ENCODE assay signal across 16 cellular contexts in the genomic region with DNA sequence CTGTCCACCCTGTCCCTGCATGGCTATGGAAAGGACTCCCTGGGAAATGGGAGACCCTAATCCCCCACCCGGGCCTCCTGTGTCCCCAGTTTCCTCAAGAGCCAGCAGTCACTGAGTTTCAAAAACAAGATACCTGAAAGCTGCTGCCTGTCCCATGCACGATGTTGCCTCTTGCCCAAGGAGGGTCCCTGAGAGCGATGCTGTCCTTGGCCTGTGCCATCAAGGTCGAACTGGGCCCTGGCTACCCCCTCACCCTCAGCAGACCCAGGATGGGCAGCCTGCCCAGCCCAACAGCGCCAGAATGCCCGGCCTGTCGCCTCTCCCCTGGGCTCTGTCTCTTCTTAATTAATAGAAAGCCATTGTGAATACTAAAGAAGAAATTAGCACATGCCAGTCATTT.
DNase-seq lines count a peak whose midpoint lies in the region; ATAC-seq and TF ChIP-seq lines count a peak whose summit lies in the region.
"Had no signal": no experiment of that assay in that cellular context is flagged by ENCODE, and none has a peak within 500 bp of the region (broad histone marks: within the 10 kb centered on the region; RNA-seq: fewer than 3 reads in every experiment).

No MANE protein-coding gene starts in this region.

- H3K9me3 Mint-ChIP-seq in chondrocyte (ENCODE audit: low read depth): no peaks in the 10 kb centered on the region
- no peaks in the 10 kb centered on the region for H3K9me3 Mint-ChIP-seq in CD8-positive, alpha-beta T cell
- H3K9me3 Mint-ChIP-seq: CD4-positive, alpha-beta T cell; HFFc6 had no signal

- POLR2A ChIA-PET in CD8-positive, alpha-beta T cell (lab: Charles Lee): no interaction called here

- H4K5ac ChIP-seq in mesendoderm (ENCODE audit: low read length): no peak overlapping the region

- ATAC-seq in left ventricle myocardium superior: peak; percentile 21
- ATAC-seq in CD8-positive, alpha-beta T cell: no peak
- ATAC-seq: HCT116, K562 had no signal

- H4K8ac ChIP-seq in mesendoderm (ENCODE audit: low read depth, low read length): no peak overlapping the region

- intact Hi-C loops in left ventricle myocardium superior (cut with micrococcal nuclease): no loop called here
- intact Hi-C loops in left ventricle myocardium inferior (cut with micrococcal nuclease): no loop called here
- intact Hi-C loops in spleen (cut with DNase I; ENCODE audit: low total_unique reads): no loop called here
- intact Hi-C loops in CD8-positive, alpha-beta T cell (cut with DNase I, micrococcal nuclease): no loop called here

- 62 to 76% (median 66%) methylated on average over 4 to 7 of the region's 7 CpGs for WGBS in spleen, 5 donors
- no CpG with 5 or more reads among the region's 7 CpGs for WGBS in mesendoderm (ENCODE audit: extremely low coverage, insufficient coverage, low lambda C conversion rate)

- H3K4me1 ChIP-seq in left ventricle myocardium inferior (no peaks in the 10 kb centered on the region), spleen (no peaks in the 10 kb centered on the region), mesendoderm (ENCODE audit: control insufficient read depth, low read depth, low read length) (no peaks in the 10 kb centered on the region)
- no peaks in the 10 kb centered on the region for H3K4me1 ChIP-seq in CD8-positive, alpha-beta T cell (ENCODE audit: insufficient read depth, low read length)

- H3K36me3 ChIP-seq in left ventricle myocardium inferior (no peaks in the 10 kb centered on the region), spleen (no peaks in the 10 kb centered on the region), mesendoderm (ENCODE audit: control insufficient read depth, insufficient read depth, low read length) (no peaks in the 10 kb centered on the region)
- no peaks in the 10 kb centered on the region for H3K36me3 ChIP-seq in CD8-positive, alpha-beta T cell (ENCODE audit: insufficient read depth, low read length)

- no peak overlapping the region for H3K56ac ChIP-seq in mesendoderm (ENCODE audit: low read length)

- H3K4me2 ChIP-seq in mesendoderm (ENCODE audit: low read length): no peak overlapping the region

- H3K27ac ChIP-seq in left ventricle myocardium inferior (replicated peaks): no peak overlapping the region
- H3K27ac ChIP-seq in spleen: no peak overlapping the region
- H3K27ac ChIP-seq in CD8-positive, alpha-beta T cell (ENCODE audit: low read depth, low read length): no peak overlapping the region
- H3K27ac ChIP-seq in mesendoderm (ENCODE audit: low read depth, low read length): no peak overlapping the region
- H3K27ac ChIP-seq: C4-2B, HL-60 had no signal

- no peak overlapping the region for H3K4me3 Mint-ChIP-seq in chondrocyte (ENCODE audit: unreplicated experiment)
- H3K4me3 Mint-ChIP-seq in CD8-positive, alpha-beta T cell: no peak overlapping the region
- H3K4me3 Mint-ChIP-seq: CD4-positive, alpha-beta T cell; HFFc6 had no signal

- CTCF ChIA-PET in CD8-positive, alpha-beta T cell (lab: Charles Lee): no interaction called here

- H3K9ac ChIP-seq in mesendoderm (ENCODE audit: low read length): no peak overlapping the region

- no peak for DNase-seq in left ventricle myocardium superior
- no peak for DNase-seq in left ventricle myocardium inferior
- DNase-seq in chondrocyte (ENCODE audit: low spot score): peak; percentile 68
- DNase-seq in spleen: peak; percentile 51
- DNase-seq in CD8-positive, alpha-beta T cell: no peak
- DNase-seq in mesendoderm: no peak
- DNase-seq: DMS79 treated with DMSO at 0.1 percent for 48 hours, GF-D8, GOT3, H7, HFFc6 had no signal

- TF ChIP-seq POLR2A in spleen (IDR thresholded peaks at IDR 0.05): no peak

- H3K23ac ChIP-seq in mesendoderm (ENCODE audit: low read length): no peak overlapping the region

- no peaks in the 10 kb centered on the region for H3K4me1 Mint-ChIP-seq in chondrocyte (ENCODE audit: low read depth)
- H3K4me1 Mint-ChIP-seq in CD8-positive, alpha-beta T cell (ENCODE audit: low read depth): no peaks in the 10 kb centered on the region

- no peaks in the 10 kb centered on the region for H3K79me1 ChIP-seq in mesendoderm (ENCODE audit: low read length)

- H2BK5ac ChIP-seq in mesendoderm (ENCODE audit: low read length): no peak overlapping the region

- no peak overlapping the region for H2BK15ac ChIP-seq in mesendoderm (replicated peaks; ENCODE audit: low read depth)

- no peaks in the 10 kb centered on the region for H3K79me2 ChIP-seq in mesendoderm (ENCODE audit: control insufficient read depth, insufficient read depth, low read length)

- peaks cover 13% of the 10 kb centered on the region for H3K27me3 Mint-ChIP-seq in chondrocyte (ENCODE audit: low read depth)
- H3K27me3 Mint-ChIP-seq in CD8-positive, alpha-beta T cell (ENCODE audit: low read depth): no peaks in the 10 kb centered on the region

- no peaks in the 10 kb centered on the region for H3K36me3 Mint-ChIP-seq in chondrocyte (ENCODE audit: low read depth)
- H3K36me3 Mint-ChIP-seq in CD8-positive, alpha-beta T cell: no peaks in the 10 kb centered on the region

- H2AK5ac ChIP-seq in mesendoderm (ENCODE audit: low read length): no peak overlapping the region

- TF ChIP-seq CTCF in left ventricle myocardium inferior (IDR thresholded peaks at IDR 0.05; ENCODE audit: borderline replicate concordance) (no peak), chondrocyte (IDR thresholded peaks at IDR 0.05) (no peak), spleen (IDR thresholded peaks at IDR 0.05 in 8 of 11, conservative IDR thresholded peaks at IDR 0.05 in 3 of 11) (no peak)
- TF ChIP-seq CTCF in CD8-positive, alpha-beta T cell (IDR thresholded peaks at IDR 0.05): no peak

- H3K4me3 ChIP-seq in left ventricle myocardium inferior (no peak overlapping the region), spleen (no peak overlapping the region), mesendoderm (ENCODE audit: low read length) (no peak overlapping the region)
- H3K4me3 ChIP-seq in CD8-positive, alpha-beta T cell (ENCODE audit: low read depth, low read length): no peak overlapping the region
- H3K4me3 ChIP-seq: K562 had no signal

- no peak overlapping the region for H2BK120ac ChIP-seq in mesendoderm (ENCODE audit: low read depth, low read length)

- H3K27ac Mint-ChIP-seq in chondrocyte (ENCODE audit: unreplicated experiment): no peak overlapping the region
- H3K27ac Mint-ChIP-seq in CD8-positive, alpha-beta T cell: no peak overlapping the region
- H3K27ac Mint-ChIP-seq: CD4-positive, alpha-beta T cell; HFFc6 had no signal

- no peak overlapping the region for H3K18ac ChIP-seq in mesendoderm (ENCODE audit: low read length)

- H3K27me3 ChIP-seq in left ventricle myocardium inferior (ENCODE audit: low read depth) (no peaks in the 10 kb centered on the region), spleen (replicated peaks in 1 of 7) (no peaks in the 10 kb centered on the region), mesendoderm (ENCODE audit: insufficient read depth, low read length, poor library complexity) (no peaks in the 10 kb centered on the region)
- H3K27me3 ChIP-seq in CD8-positive, alpha-beta T cell (ENCODE audit: insufficient read depth, low read length): no peaks in the 10 kb centered on the region

- no peaks in the 10 kb centered on the region for H3K9me3 ChIP-seq in left ventricle myocardium inferior (replicated peaks)
- no peaks in the 10 kb centered on the region for H3K9me3 ChIP-seq in spleen
- no peaks in the 10 kb centered on the region for H3K9me3 ChIP-seq in CD8-positive, alpha-beta T cell (ENCODE audit: low read length)

- H3K4ac ChIP-seq in mesendoderm (ENCODE audit: low read depth, low read length): no peak overlapping the region

Comparison
In these comparisons a context has a peak if more than half of its experiments do, and no peak if none do; other contexts are left out.
1. DNase-seq: peak in chondrocyte (single experiment) and spleen (single experiment); none in left ventricle myocardium superior (single experiment), left ventricle myocardium inferior (single experiment), CD8-positive, alpha-beta T cell (0 of 7) and mesendoderm (single experiment).